1 cellular context compared by ENCODE assay signal in the genomic region with DNA sequence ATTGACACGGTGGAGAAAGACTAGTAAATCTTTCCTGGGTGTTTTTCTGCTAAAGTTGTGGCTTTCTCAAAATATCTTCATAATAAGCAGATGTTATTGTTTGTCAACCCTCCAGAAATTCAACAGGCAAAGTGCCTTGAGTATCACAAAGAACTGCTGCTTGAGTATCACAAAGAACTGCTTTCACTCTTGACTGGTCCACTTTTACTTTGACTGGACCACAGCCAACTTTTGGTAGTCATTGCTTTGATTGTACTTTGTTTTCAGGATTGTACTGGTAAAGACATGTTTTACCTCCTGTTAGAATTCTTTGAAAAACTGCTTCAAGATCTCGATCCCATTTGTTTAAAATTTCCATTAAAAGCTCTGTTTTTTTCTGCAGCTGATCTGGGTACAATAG.
TF ChIP-seq lines count a peak whose summit lies in the region.

No MANE protein-coding gene starts in this region.

TF ChIP-seq in WTC11, 78 proteins besides CTCF, POLR2A, EP300 and RAD21 (continued from another document):
- TF ChIP-seq SMAD3 (CRISPR knock-in tag; IDR thresholded peaks at IDR 0.05; ENCODE audit: borderline replicate concordance) = no peak
- no peak for TF ChIP-seq AFF4 (CRISPR knock-in tag; IDR thresholded peaks at IDR 0.05; ENCODE audit: borderline replicate concordance)
- TF ChIP-seq ETV6 (CRISPR knock-in tag; IDR thresholded peaks at IDR 0.05) = no peak
TF ChIP-seq in WTC11: peak in this region for 0.
